In the genomic region with DNA sequence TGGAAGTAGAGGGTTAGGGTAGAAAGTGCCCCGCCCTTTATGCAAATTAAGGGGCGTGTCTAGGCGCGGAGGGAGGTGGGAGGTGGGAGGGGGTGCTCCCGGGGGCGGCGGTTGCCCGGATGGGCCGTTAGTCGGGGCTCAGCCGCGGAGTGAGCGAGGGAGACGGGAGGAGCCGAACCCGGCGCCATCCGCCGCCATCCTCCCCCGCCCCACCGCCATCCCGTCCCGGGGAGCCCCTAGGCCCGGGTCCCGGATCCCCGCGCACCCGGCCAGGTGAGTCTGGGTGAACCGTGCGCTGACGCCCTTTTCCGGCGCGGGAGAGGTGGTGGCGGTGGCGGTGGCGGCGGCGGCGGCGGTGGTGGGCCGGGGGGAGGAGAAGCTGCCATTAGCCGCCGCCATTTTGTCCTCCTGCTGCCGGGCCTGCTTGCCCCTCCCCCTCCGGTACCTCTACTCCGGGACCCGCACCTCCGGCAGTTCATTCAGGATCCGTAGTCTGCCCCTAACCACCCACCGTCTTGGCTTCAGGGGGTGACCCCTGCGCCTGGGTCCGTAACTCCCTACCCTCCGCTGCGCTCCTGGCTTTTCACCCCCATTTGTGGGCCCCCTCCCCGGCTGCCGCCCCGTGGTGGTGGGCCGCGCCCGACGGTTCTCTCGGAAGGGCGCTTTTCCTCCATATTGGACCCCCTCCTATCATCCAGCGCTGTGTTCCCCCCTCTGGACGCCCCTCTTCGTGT, we compare ENCODE assay signal across 8 cellular contexts. TPM values are rescaled to one million over a fixed set of nuclear protein-coding genes. Genes with fewer than 3 reads are reported as not detected.
DNase-seq lines count a peak whose midpoint lies in the region; ATAC-seq and TF ChIP-seq lines count a peak whose summit lies in the region.

A gene (plus strand): TSS at position 130 of the 734 bp plus-strand sequence. CDS start 2,075 bp downstream, outside the sequence.

- TF ChIP-seq EP300 in transverse colon (IDR thresholded peaks at IDR 0.05; ENCODE audit: low read depth): no peak

- H3K27me3 ChIP-seq in neutrophil (no peaks in the 10 kb centered on the region), transverse colon (no peaks in the 10 kb centered on the region)

- peak within 1 kb of the TSS; percentile 99 for H3K27ac ChIP-seq in neutrophil
- peak within 1 kb of the TSS; percentile 94 to 99 (median 97) for H3K27ac ChIP-seq in transverse colon

- intact Hi-C loops in transverse colon (cut with DNase I; ENCODE audit: low total_unique reads): no loop called here

- peak within 1 kb of the TSS; percentile 98 for H3K27ac Mint-ChIP-seq in activated T-cell treated with anti-CD3 and anti-CD28 coated beads, Interleukin-2, amount 50 U/mL, for 72 hours

- H3K9me3 Mint-ChIP-seq in activated T-cell treated with anti-CD3 and anti-CD28 coated beads, Interleukin-2, amount 50 U/mL, for 72 hours: no peaks in the 10 kb centered on the region

- 0% methylated on average over 4 to 29 of the region's 67 CpGs for WGBS in transverse colon (ENCODE audit: low coverage in 1 of 2), 2 donors

- TF ChIP-seq POLR2A in transverse colon (IDR thresholded peaks at IDR 0.05): no peak

- H3K9me3 ChIP-seq in neutrophil (no peaks in the 10 kb centered on the region), transverse colon (no peaks in the 10 kb centered on the region)

- H3K36me3 ChIP-seq in neutrophil: peaks cover 24% of the 10 kb centered on the region
- H3K36me3 ChIP-seq in transverse colon: peaks cover 0 to 23% (median 13%) of the 10 kb centered on the region in 4 donors

- DNase-seq in COR-L47 (lab: John Stamatoyannopoulos, UW) (peak; percentile 82), NOMO-1 treated with dmso at 0.1 percent for 144 hours (lab: John Stamatoyannopoulos, UW; ENCODE audit: unreplicated experiment) (peak; percentile 79), fibroblast of villous mesenchyme (ENCODE audit: low read depth) (no peak), transverse colon (peak; percentile 96)
- DNase-seq in activated T-cell treated with anti-CD3 and anti-CD28 coated beads, Interleukin-2, amount 50 U/mL, for 72 hours: peak; percentile 85 to 97

- H3K4me1 Mint-ChIP-seq in activated T-cell treated with anti-CD3 and anti-CD28 coated beads, Interleukin-2, amount 50 U/mL, for 72 hours (ENCODE audit: low read depth): peaks cover 51% of the 10 kb centered on the region

- peak; percentile 52 for ATAC-seq in GM19452 (IDR thresholded peaks at IDR 0.05; ENCODE audit: unreplicated experiment)
- peak; percentile 19 for ATAC-seq in HG03558 (IDR thresholded peaks at IDR 0.05; ENCODE audit: extremely low read depth, unreplicated experiment)
- ATAC-seq in activated T-cell treated with anti-CD3 and anti-CD28 coated beads, Interleukin-2, amount 50 U/mL, for 72 hours (replicated peaks in 1 of 2): peak; percentile 36 to 67

- no peaks in the 10 kb centered on the region for H3K27me3 Mint-ChIP-seq in activated T-cell treated with anti-CD3 and anti-CD28 coated beads, Interleukin-2, amount 50 U/mL, for 72 hours (ENCODE audit: low read depth)

- TF ChIP-seq CTCF in fibroblast of villous mesenchyme (IDR thresholded peaks at IDR 0.05; ENCODE audit: insufficient read depth, low read depth, low read length): no peak
- TF ChIP-seq CTCF in neutrophil (IDR thresholded peaks at IDR 0.05): no peak
- no peak for TF ChIP-seq CTCF in transverse colon (IDR thresholded peaks at IDR 0.05)

- H3K36me3 Mint-ChIP-seq in activated T-cell treated with anti-CD3 and anti-CD28 coated beads, Interleukin-2, amount 50 U/mL, for 72 hours (ENCODE audit: insufficient read depth in 2 of 2): peaks cover 15 to 32% of the 10 kb centered on the region in 2 donors

- peaks cover 49 to 50% of the 10 kb centered on the region in 2 experiments for H3K4me1 ChIP-seq in neutrophil (ENCODE audit: control insufficient read depth in 1 of 2, insufficient read depth in 1 of 2, low read depth in 1 of 2, low read length in 1 of 2)
- peaks cover 0 to 22% (median 20%) of the 10 kb centered on the region in 4 donors for H3K4me1 ChIP-seq in transverse colon

- peak within 1 kb of the TSS; percentile 85 to 97 for H3K4me3 Mint-ChIP-seq in activated T-cell treated with anti-CD3 and anti-CD28 coated beads, Interleukin-2, amount 50 U/mL, for 72 hours

- H3K4me3 ChIP-seq in fibroblast of villous mesenchyme (ENCODE audit: low read depth, low read length): peak within 1 kb of the TSS; percentile 77
- H3K4me3 ChIP-seq in neutrophil (ENCODE audit: low read depth in 1 of 2, low read length in 1 of 2): peak within 1 kb of the TSS; percentile 73 to 99
- peak within 1 kb of the TSS; percentile 64 to 99 (median 76) for H3K4me3 ChIP-seq in transverse colon

- in situ Hi-C loops in transverse colon (cut with MboI; ENCODE audit: low pct_ligation_motif_present in 1 of 4, low pct_unique_long_range_greater_than_20kb in 1 of 4, low sequenced_read_pairs in 3 of 4): no loop called here

RNA-seq across cellular contexts. Expression of the gene that starts here (rescaled TPM):
- total RNA-seq in activated T-cell treated with anti-CD3 and anti-CD28 coated beads, Interleukin-2, amount 50 U/mL, for 72 hours: 100 to 1,000 TPM; 260 to 285 TPM
- total RNA-seq in fibroblast of villous mesenchyme: 75.4 and 84.2 TPM in 2 replicates
- 100 to 1,000 TPM in 1 of 4 donors, 10 to 100 TPM in 3; 63.9 to 138 (median 85.8) TPM for total RNA-seq in transverse colon
